Comparison of ENCODE assay signal across 13 cellular contexts in the genomic region with DNA sequence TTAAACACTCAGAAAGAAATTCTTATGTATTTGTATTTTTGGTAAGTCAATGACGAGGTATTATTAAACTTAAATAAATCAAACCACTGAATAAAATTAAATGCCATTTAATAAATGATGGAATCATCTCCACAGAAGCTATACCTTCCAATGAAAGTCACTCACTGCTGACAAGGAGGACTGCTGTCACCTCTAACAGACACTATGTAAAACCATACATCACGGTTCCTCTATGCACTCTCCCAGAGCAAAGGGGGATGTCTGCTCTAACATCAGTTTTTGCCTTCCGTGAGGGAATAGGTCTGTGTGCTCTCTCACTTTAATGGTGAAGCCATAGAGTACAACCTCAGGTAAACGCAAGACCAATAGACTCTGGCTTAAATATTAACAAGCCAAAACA.
DNase-seq lines count a peak whose midpoint lies in the region; ATAC-seq and TF ChIP-seq lines count a peak whose summit lies in the region.
"Had no signal": no experiment of that assay in that cellular context is flagged by ENCODE, and none has a peak within 500 bp of the region (broad histone marks: within the 10 kb centered on the region; RNA-seq: fewer than 3 reads in every experiment).

No MANE protein-coding gene starts in this region.

- DNase-seq in left ventricle myocardium inferior = no peak
- DNase-seq in heart left ventricle = no peak
- no peak for DNase-seq in RWPE2 (ENCODE audit: low spot score)
- no peak for DNase-seq in thoracic aorta (ENCODE audit: low spot score)
- no peak for DNase-seq in NCI-H510A treated with DMSO at 0.1 percent for 48 hours (lab: John Stamatoyannopoulos, UW)
- DNase-seq in naive thymus-derived CD8-positive, alpha-beta T cell = no peak
- no peak for DNase-seq in A673 (ENCODE audit: low spot score)
- DNase-seq: colonic mucosa, NCI-H187 treated with DMSO at 0.1 percent for 48 hours, SHP77 had no signal

- H3K4me3 ChIP-seq in left ventricle myocardium inferior (no peak overlapping the region), heart left ventricle (no peak overlapping the region), RWPE2 (ENCODE audit: severe bottlenecking) (no peak overlapping the region), thoracic aorta (no peak overlapping the region), A673 (ENCODE audit: low read depth, low read length, poor library complexity, severe bottlenecking) (no peak overlapping the region)
- H3K4me3 ChIP-seq: colonic mucosa had no signal

- no peak for TF ChIP-seq CTCF in left ventricle myocardium inferior (IDR thresholded peaks at IDR 0.05; ENCODE audit: borderline replicate concordance)
- no peak for TF ChIP-seq CTCF in heart left ventricle (IDR thresholded peaks at IDR 0.05)
- TF ChIP-seq CTCF in RWPE2 (IDR thresholded peaks at IDR 0.05; ENCODE audit: poor library complexity, severe bottlenecking) = no peak
- TF ChIP-seq CTCF in thoracic aorta (IDR thresholded peaks at IDR 0.05) = no peak
- no peak for TF ChIP-seq CTCF in A673 (conservative IDR thresholded peaks at IDR 0.05; ENCODE audit: low read depth, low read length)

- no peak for TF ChIP-seq POLR2A in heart left ventricle (IDR thresholded peaks at IDR 0.05)

- no peaks in the 10 kb centered on the region for H3K9me3 ChIP-seq in left ventricle myocardium inferior (replicated peaks)
- H3K9me3 ChIP-seq in heart left ventricle = no peaks in the 10 kb centered on the region
- no peaks in the 10 kb centered on the region for H3K9me3 ChIP-seq in RWPE2 (ENCODE audit: severe bottlenecking)
- no peaks in the 10 kb centered on the region for H3K9me3 ChIP-seq in thoracic aorta
- peaks cover 4% of the 10 kb centered on the region for H3K9me3 ChIP-seq in A673 (ENCODE audit: low read depth, low read length, poor library complexity, severe bottlenecking)
- H3K9me3 ChIP-seq: colonic mucosa had no signal

- peaks cover 28 to 46% (median 38%) of the 10 kb centered on the region in 4 donors for H3K4me1 Mint-ChIP-seq in naive thymus-derived CD8-positive, alpha-beta T cell

- CTCF ChIA-PET in A673 (lab: Charles Lee) = no interaction called here

- H3K4me1 ChIP-seq in left ventricle myocardium inferior (peaks cover 99% of the 10 kb centered on the region), heart left ventricle (peaks cover 2 to 99% (median 81%) of the 10 kb centered on the region in 12 donors), RWPE2 (ENCODE audit: insufficient read depth, poor library complexity, severe bottlenecking) (peaks cover 21% of the 10 kb centered on the region), thoracic aorta (ENCODE audit: control insufficient read depth in 1 of 2, low read depth in 2 of 2) (peaks cover 60 to 73% of the 10 kb centered on the region in 2 donors), A673 (ENCODE audit: insufficient read depth, low read length, poor library complexity, severe bottlenecking) (no peaks in the 10 kb centered on the region)

- POLR2A ChIA-PET in naive thymus-derived CD8-positive, alpha-beta T cell (lab: Charles Lee) = no interaction called here
- POLR2A ChIA-PET in A673 (lab: Charles Lee; ENCODE audit: low non-redundant PET) = no interaction called here

- H3K36me3 ChIP-seq in left ventricle myocardium inferior = peaks cover 2% of the 10 kb centered on the region
- peaks cover 0 to 25% (median 5%) of the 10 kb centered on the region in 9 donors for H3K36me3 ChIP-seq in heart left ventricle
- no peaks in the 10 kb centered on the region for H3K36me3 ChIP-seq in RWPE2 (ENCODE audit: low read depth)
- H3K36me3 ChIP-seq in thoracic aorta = no peaks in the 10 kb centered on the region
- no peaks in the 10 kb centered on the region for H3K36me3 ChIP-seq in A673 (ENCODE audit: insufficient read depth, low read length, poor library complexity, severe bottlenecking)
- H3K36me3 ChIP-seq: colonic mucosa had no signal

- BruUV-seq in A673 (replicated peaks; lab: Mats Ljungman, UMichigan) = no TSS peak

- peaks cover 0 to 2% (median 0%) of the 10 kb centered on the region in 5 donors for H3K27me3 Mint-ChIP-seq in naive thymus-derived CD8-positive, alpha-beta T cell

- H3K27me3 ChIP-seq in left ventricle myocardium inferior (ENCODE audit: low read depth) (no peaks in the 10 kb centered on the region), heart left ventricle (no peaks in the 10 kb centered on the region), RWPE2 (ENCODE audit: insufficient read depth, poor library complexity, severe bottlenecking) (no peaks in the 10 kb centered on the region), thoracic aorta (replicated peaks; ENCODE audit: insufficient read depth) (no peaks in the 10 kb centered on the region), A673 (replicated peaks; ENCODE audit: insufficient read depth, low read depth, low read length, poor library complexity) (no peaks in the 10 kb centered on the region)
- H3K27me3 ChIP-seq: colonic mucosa had no signal

- peak overlapping the region; percentile 26 for H3K27ac ChIP-seq in left ventricle myocardium inferior (replicated peaks)
- H3K27ac ChIP-seq in heart left ventricle = peak overlapping the region in 4 of 12 donors; percentile 32 to 76 (median 40)
- peak overlapping the region; percentile 10 for H3K27ac ChIP-seq in RWPE2 (ENCODE audit: poor library complexity, severe bottlenecking)
- peak overlapping the region; percentile 6 to 77 for H3K27ac ChIP-seq in thoracic aorta
- no peak overlapping the region for H3K27ac ChIP-seq in A673 (ENCODE audit: low read depth, low read length, poor library complexity, severe bottlenecking)
- H3K27ac ChIP-seq: colonic mucosa, HL-60 had no signal

- ATAC-seq in heart left ventricle = no peak
- peak; percentile 18 for ATAC-seq in HG02798 (IDR thresholded peaks at IDR 0.05; ENCODE audit: poor library complexity, unreplicated experiment)
- ATAC-seq in RWPE2 (ENCODE audit: low read depth) = peak; percentile 25
- ATAC-seq in thoracic aorta (ENCODE audit: insufficient number of reproducible peaks, low FRiP score, low read depth) = no peak
- no peak for ATAC-seq in naive thymus-derived CD8-positive, alpha-beta T cell

- intact Hi-C loops in left ventricle myocardium inferior (cut with micrococcal nuclease) = no loop called here
- intact Hi-C loops in heart left ventricle (cut with DNase I) = loop anchor here in 1 of 10 donors (5.0 kb wide), 1 partner anchor 33 kb away; no protein-coding TSS in a partner anchor
- intact Hi-C loops in A673 (cut with micrococcal nuclease; ENCODE audit: unreplicated experiment) = no loop called here

- H3K9me3 Mint-ChIP-seq in naive thymus-derived CD8-positive, alpha-beta T cell = no peaks in the 10 kb centered on the region

- no peak overlapping the region for H3K4me3 Mint-ChIP-seq in naive thymus-derived CD8-positive, alpha-beta T cell

- peak overlapping the region in 1 of 10 donors; percentile 77 for H3K27ac Mint-ChIP-seq in naive thymus-derived CD8-positive, alpha-beta T cell

- 89 to 91% (median 90%) methylated on average over 4 of the region's 4 CpGs for WGBS in heart left ventricle, 4 donors

- no peaks in the 10 kb centered on the region for H3K36me3 Mint-ChIP-seq in naive thymus-derived CD8-positive, alpha-beta T cell
- H3K36me3 Mint-ChIP-seq: CD4-positive, CD25-positive, alpha-beta regulatory T cell had no signal

Comparison
In these comparisons a context has a peak if more than half of its experiments do, and no peak if none do; other contexts are left out.
1. ATAC-seq: peak in HG02798 (single experiment) and RWPE2 (single experiment); none in heart left ventricle (0 of 4), thoracic aorta (single experiment) and naive thymus-derived CD8-positive, alpha-beta T cell (0 of 2).